ENCODE assay signal across 8 cellular contexts in the genomic region with DNA sequence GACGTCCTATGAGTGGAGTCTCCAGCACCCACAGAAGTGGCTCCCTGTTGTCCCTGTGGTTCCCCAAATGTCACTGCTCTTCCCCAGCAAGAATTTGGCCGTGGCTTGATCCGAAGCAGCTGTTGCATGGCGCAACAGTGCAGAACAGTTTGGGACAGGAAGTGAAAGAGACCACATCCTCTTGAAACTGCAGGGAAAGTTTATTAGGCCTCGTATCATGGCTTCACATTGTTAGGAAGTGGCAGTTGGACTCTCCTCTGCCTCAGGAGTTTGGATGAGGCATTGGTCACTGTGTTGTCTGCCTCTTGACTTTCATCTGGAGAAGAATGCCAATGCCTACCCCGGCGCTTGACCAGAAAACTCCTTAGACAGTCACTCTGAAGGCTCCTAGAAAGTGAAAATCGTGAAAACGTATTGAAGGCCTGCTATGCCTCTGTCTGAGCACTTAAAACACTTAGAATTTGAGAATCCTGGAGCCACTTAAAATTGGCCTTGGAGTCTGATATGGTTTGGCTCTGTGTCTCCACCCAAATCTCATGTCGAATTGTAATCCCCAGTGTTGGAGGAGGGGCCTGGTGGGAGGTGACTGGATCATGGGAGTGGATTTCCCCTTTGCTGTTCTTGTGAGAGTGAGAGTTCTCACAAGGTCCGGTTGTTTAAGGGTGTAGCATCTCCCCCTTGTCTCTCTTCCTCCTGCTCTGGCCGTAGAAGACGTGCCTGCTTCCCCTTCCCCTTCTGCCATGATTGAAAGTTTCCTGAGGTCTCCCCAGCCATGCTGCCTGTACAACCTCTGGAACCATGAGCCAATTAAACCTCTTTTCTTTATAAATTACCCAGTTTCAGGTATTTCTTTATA.
A peak's percentile ranks its signal among the peaks of the same experiment; 100 is the strongest.
DNase-seq lines count a peak whose midpoint lies in the region; ATAC-seq and TF ChIP-seq lines count a peak whose summit lies in the region.

No MANE protein-coding gene starts in this region.

- H3K9me3 Mint-ChIP-seq in activated CD4-positive, alpha-beta T cell treated with anti-CD3 and anti-CD28 coated beads, Interleukin-2, amount 10 ng/mL, durations not matched to agents 7 days and 5 days = peaks cover 5% of the 10 kb centered on the region
- no peaks in the 10 kb centered on the region for H3K9me3 Mint-ChIP-seq in T-cell

- peak overlapping the region; percentile 83 for H3K27ac Mint-ChIP-seq in activated CD4-positive, alpha-beta T cell treated with anti-CD3 and anti-CD28 coated beads, Interleukin-2, amount 10 ng/mL, durations not matched to agents 7 days and 5 days
- H3K27ac Mint-ChIP-seq in T-cell = peak overlapping the region; percentile 36 to 89

- 78 to 81% methylated on average over 13 of the region's 13 CpGs for WGBS in lower leg skin, 2 donors

- TF ChIP-seq CTCF in lower leg skin (IDR thresholded peaks at IDR 0.05) = no peak

- TF ChIP-seq POLR2A in lower leg skin (IDR thresholded peaks at IDR 0.05) = no peak

- POLR2A ChIA-PET in activated CD4-positive, alpha-beta T cell treated with anti-CD3 and anti-CD28 coated beads, Interleukin-2, amount 10 ng/mL, durations not matched to agents 7 days and 5 days (lab: Charles Lee) = no interaction called here
- POLR2A ChIA-PET in T-cell (lab: Charles Lee) = no interaction called here

- ATAC-seq in HG03045 (IDR thresholded peaks at IDR 0.05; ENCODE audit: unreplicated experiment) (peak; percentile 62), T-cell (replicated peaks in 1 of 4) (peak; percentile 55 to 82 (median 66)), SK-N-SH treated with all-trans-retinoic acid at 6 μM for 48 hours (no peak)

- CTCF ChIA-PET in activated CD4-positive, alpha-beta T cell treated with anti-CD3 and anti-CD28 coated beads, Interleukin-2, amount 10 ng/mL, durations not matched to agents 7 days and 5 days (lab: Charles Lee) = interaction anchor here (1.4 to 1.5 kb wide), 2 partner anchors 15 to 16 kb away, joined by 3 to 4 read pairs; no protein-coding TSS in a partner anchor
- CTCF ChIA-PET in T-cell (lab: Charles Lee) = no interaction called here

- DNase-seq in activated CD4-positive, alpha-beta T cell treated with anti-CD3 and anti-CD28 coated beads, Interleukin-2, amount 10 ng/mL, durations not matched to agents 7 days and 5 days = peak; percentile 25
- DNase-seq in activated CD4-positive, alpha-beta T cell treated with anti-CD3 and anti-CD28 coated beads, Interleukin-2, amount 50 U/mL, for 1 hour = no peak
- peak in 11 of 34 experiments; percentile 3 to 49 (median 16) for DNase-seq in T-cell
- peak; percentile 44 to 83 for DNase-seq in lower leg skin (ENCODE audit: low spot score in 2 of 2)
- no peak for DNase-seq in ecto neural progenitor cell (ENCODE audit: low spot score)
- DNase-seq in stimulated activated CD4-positive, alpha-beta T cell treated with anti-CD3 and anti-CD28 coated beads, Interleukin-1b, Interleukin-23, amount 100 ng/mL, for 48 hours = no peak

- H3K36me3 Mint-ChIP-seq in activated CD4-positive, alpha-beta T cell treated with anti-CD3 and anti-CD28 coated beads, Interleukin-2, amount 10 ng/mL, durations not matched to agents 7 days and 5 days (ENCODE audit: low read depth) = peaks cover 10% of the 10 kb centered on the region
- no peaks in the 10 kb centered on the region for H3K36me3 Mint-ChIP-seq in T-cell

- H3K4me3 Mint-ChIP-seq in activated CD4-positive, alpha-beta T cell treated with anti-CD3 and anti-CD28 coated beads, Interleukin-2, amount 10 ng/mL, durations not matched to agents 7 days and 5 days = no peak overlapping the region
- peak overlapping the region; percentile 37 to 75 (median 54) for H3K4me3 Mint-ChIP-seq in T-cell

- no peak overlapping the region for H3K4me3 ChIP-seq in lower leg skin (ENCODE audit: low read depth, poor library complexity, severe bottlenecking)

- H3K27me3 Mint-ChIP-seq in activated CD4-positive, alpha-beta T cell treated with anti-CD3 and anti-CD28 coated beads, Interleukin-2, amount 10 ng/mL, durations not matched to agents 7 days and 5 days = no peaks in the 10 kb centered on the region
- no peaks in the 10 kb centered on the region for H3K27me3 Mint-ChIP-seq in T-cell

- H3K4me1 Mint-ChIP-seq in activated CD4-positive, alpha-beta T cell treated with anti-CD3 and anti-CD28 coated beads, Interleukin-2, amount 10 ng/mL, durations not matched to agents 7 days and 5 days = peaks cover 22% of the 10 kb centered on the region
- H3K4me1 Mint-ChIP-seq in T-cell = peaks cover 20 to 27% (median 27%) of the 10 kb centered on the region in 3 donors

- intact Hi-C loops in lower leg skin (cut with DNase I; ENCODE audit: low total_unique reads) = loop anchor here (10.0 kb wide), 1 partner anchor 466 kb away; no protein-coding TSS in a partner anchor

TF ChIP-seq in SK-N-SH treated with all-trans-retinoic acid at 6 μM for 48 hours, 23 proteins besides CTCF, POLR2A, EP300 and RAD21:
- TF ChIP-seq, protein P1, sequence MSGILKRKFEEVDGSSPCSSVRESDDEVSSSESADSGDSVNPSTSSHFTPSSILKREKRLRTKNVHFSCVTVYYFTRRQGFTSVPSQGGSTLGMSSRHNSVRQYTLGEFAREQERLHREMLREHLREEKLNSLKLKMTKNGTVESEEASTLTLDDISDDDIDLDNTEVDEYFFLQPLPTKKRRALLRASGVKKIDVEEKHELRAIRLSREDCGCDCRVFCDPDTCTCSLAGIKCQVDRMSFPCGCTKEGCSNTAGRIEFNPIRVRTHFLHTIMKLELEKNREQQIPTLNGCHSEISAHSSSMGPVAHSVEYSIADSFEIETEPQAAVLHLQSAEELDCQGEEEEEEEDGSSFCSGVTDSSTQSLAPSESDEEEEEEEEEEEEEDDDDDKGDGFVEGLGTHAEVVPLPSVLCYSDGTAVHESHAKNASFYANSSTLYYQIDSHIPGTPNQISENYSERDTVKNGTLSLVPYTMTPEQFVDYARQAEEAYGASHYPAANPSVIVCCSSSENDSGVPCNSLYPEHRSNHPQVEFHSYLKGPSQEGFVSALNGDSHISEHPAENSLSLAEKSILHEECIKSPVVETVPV (CRISPR knock-in tag; IDR thresholded peaks at IDR 0.05) = no peak
- TF ChIP-seq ESRRG (CRISPR knock-in tag; IDR thresholded peaks at IDR 0.05) (no peak), TOX (CRISPR knock-in tag; IDR thresholded peaks at IDR 0.05; ENCODE audit: borderline replicate concordance) (no peak), ARNTL (CRISPR knock-in tag; IDR thresholded peaks at IDR 0.05; ENCODE audit: borderline replicate concordance, low read depth) (no peak), PPARA (CRISPR knock-in tag; IDR thresholded peaks at IDR 0.05; ENCODE audit: borderline replicate concordance) (no peak), ZNF70 (CRISPR knock-in tag; IDR thresholded peaks at IDR 0.05) (no peak), OSR1 (CRISPR knock-in tag; IDR thresholded peaks at IDR 0.05) (no peak), ZNF565 (CRISPR knock-in tag; conservative IDR thresholded peaks at IDR 0.05; ENCODE audit: low read depth) (no peak), RARB (CRISPR knock-in tag; IDR thresholded peaks at IDR 0.05) (no peak), ZFP3 (CRISPR knock-in tag; IDR thresholded peaks at IDR 0.05) (no peak), ISL1 (CRISPR knock-in tag; IDR thresholded peaks at IDR 0.05) (no peak), GLIS3 (CRISPR knock-in tag; IDR thresholded peaks at IDR 0.05) (no peak), BACH2 (CRISPR knock-in tag; IDR thresholded peaks at IDR 0.05; ENCODE audit: borderline replicate concordance) (no peak), TCF4 (CRISPR knock-in tag; IDR thresholded peaks at IDR 0.05; ENCODE audit: borderline replicate concordance) (no peak)
- TF ChIP-seq, protein P2, sequence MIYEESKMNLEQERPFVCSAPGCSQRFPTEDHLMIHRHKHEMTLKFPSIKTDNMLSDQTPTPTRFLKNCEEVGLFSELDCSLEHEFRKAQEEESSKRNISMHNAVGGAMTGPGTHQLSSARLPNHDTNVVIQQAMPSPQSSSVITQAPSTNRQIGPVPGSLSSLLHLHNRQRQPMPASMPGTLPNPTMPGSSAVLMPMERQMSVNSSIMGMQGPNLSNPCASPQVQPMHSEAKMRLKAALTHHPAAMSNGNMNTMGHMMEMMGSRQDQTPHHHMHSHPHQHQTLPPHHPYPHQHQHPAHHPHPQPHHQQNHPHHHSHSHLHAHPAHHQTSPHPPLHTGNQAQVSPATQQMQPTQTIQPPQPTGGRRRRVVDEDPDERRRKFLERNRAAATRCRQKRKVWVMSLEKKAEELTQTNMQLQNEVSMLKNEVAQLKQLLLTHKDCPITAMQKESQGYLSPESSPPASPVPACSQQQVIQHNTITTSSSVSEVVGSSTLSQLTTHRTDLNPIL (CRISPR knock-in tag; IDR thresholded peaks at IDR 0.05; ENCODE audit: low read depth) = no peak
- TF ChIP-seq, protein P3, sequence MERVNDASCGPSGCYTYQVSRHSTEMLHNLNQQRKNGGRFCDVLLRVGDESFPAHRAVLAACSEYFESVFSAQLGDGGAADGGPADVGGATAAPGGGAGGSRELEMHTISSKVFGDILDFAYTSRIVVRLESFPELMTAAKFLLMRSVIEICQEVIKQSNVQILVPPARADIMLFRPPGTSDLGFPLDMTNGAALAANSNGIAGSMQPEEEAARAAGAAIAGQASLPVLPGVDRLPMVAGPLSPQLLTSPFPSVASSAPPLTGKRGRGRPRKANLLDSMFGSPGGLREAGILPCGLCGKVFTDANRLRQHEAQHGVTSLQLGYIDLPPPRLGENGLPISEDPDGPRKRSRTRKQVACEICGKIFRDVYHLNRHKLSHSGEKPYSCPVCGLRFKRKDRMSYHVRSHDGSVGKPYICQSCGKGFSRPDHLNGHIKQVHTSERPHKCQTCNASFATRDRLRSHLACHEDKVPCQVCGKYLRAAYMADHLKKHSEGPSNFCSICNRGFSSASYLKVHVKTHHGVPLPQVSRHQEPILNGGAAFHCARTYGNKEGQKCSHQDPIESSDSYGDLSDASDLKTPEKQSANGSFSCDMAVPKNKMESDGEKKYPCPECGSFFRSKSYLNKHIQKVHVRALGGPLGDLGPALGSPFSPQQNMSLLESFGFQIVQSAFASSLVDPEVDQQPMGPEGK (CRISPR knock-in tag; IDR thresholded peaks at IDR 0.05; ENCODE audit: borderline replicate concordance) = no peak
- TF ChIP-seq, protein P4, sequence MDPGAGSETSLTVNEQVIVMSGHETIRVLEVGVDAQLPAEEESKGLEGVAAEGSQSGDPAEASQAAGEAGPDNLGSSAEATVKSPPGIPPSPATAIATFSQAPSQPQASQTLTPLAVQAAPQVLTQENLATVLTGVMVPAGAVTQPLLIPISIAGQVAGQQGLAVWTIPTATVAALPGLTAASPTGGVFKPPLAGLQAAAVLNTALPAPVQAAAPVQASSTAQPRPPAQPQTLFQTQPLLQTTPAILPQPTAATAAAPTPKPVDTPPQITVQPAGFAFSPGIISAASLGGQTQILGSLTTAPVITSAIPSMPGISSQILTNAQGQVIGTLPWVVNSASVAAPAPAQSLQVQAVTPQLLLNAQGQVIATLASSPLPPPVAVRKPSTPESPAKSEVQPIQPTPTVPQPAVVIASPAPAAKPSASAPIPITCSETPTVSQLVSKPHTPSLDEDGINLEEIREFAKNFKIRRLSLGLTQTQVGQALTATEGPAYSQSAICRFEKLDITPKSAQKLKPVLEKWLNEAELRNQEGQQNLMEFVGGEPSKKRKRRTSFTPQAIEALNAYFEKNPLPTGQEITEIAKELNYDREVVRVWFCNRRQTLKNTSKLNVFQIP (CRISPR knock-in tag; IDR thresholded peaks at IDR 0.05; ENCODE audit: borderline replicate concordance, low read depth) = no peak

Comparison
In these comparisons a context has a peak if more than half of its experiments do, and no peak if none do; other contexts are left out.
1. DNase-seq: peak in activated CD4-positive, alpha-beta T cell treated with anti-CD3 and anti-CD28 coated beads, Interleukin-2, amount 10 ng/mL, durations not matched to agents 7 days and 5 days (single experiment) and lower leg skin (2 of 2); none in activated CD4-positive, alpha-beta T cell treated with anti-CD3 and anti-CD28 coated beads, Interleukin-2, amount 50 U/mL, for 1 hour (single experiment), ecto neural progenitor cell (single experiment) and stimulated activated CD4-positive, alpha-beta T cell treated with anti-CD3 and anti-CD28 coated beads, Interleukin-1b, Interleukin-23, amount 100 ng/mL, for 48 hours (single experiment).